Comparison of ENCODE assay signal across 8 cellular contexts in the genomic region with DNA sequence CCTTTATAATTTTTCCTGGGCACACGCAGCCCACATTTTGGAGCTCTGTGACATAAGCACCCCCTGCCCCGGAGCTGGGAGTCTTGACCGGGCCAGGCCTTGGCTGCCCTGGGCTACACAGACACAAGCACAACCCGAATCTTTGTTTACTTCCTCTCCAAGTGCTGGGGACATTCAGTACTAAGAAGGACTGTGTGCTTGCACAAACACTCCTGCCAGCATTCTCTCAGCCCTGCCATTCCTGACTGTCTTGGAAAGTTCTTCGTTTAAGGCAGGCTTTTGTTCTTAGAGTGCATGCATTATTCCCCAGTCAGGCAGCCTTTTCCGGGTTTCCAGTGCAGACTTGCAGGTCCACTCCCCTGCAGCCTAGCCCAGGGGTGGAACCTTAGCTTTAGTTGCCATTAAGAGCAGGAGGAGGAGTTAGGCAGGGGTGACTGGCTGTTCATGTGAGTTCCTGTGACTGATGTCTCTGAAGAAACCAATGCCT. TPM values are rescaled to one million over a fixed set of nuclear protein-coding genes. Genes with fewer than 3 reads are reported as not detected.
A peak's percentile ranks its signal among the peaks of the same experiment; 100 is the strongest.
DNase-seq lines count a peak whose midpoint lies in the region; ATAC-seq and TF ChIP-seq lines count a peak whose summit lies in the region.

No MANE protein-coding gene starts in this region.

- H3K27ac Mint-ChIP-seq in progenitor cell of endocrine pancreas, result peak overlapping the region; percentile 96

- ATAC-seq in HG02623 (IDR thresholded peaks at IDR 0.05; ENCODE audit: unreplicated experiment) (no peak), HG03280 (IDR thresholded peaks at IDR 0.05; ENCODE audit: unreplicated experiment) (no peak)

- DNase-seq in Caki2 (ENCODE audit: low read depth) (peak; percentile 81), MG63 (peak; percentile 40), ascending aorta (ENCODE audit: low spot score in 2 of 2) (peak; percentile 63 to 93), hippocampal formation (lab: John Stamatoyannopoulos, UW) (peak; percentile 59 to 79), progenitor cell of endocrine pancreas (ENCODE audit: low spot score, unreplicated experiment) (peak; percentile 21), activated gamma-delta T cell (lab: John Stamatoyannopoulos, UW) (no peak)

- H3K4me1 ChIP-seq in ascending aorta, result peaks cover 59 to 92% of the 10 kb centered on the region in 2 donors

- H3K4me3 Mint-ChIP-seq in progenitor cell of endocrine pancreas (ENCODE audit: low read depth), result peak overlapping the region; percentile 7

- intact Hi-C loops in ascending aorta (cut with DNase I), result loop anchor here (2.0 kb wide), 2 partner anchors 24 to 62 kb away; no protein-coding TSS in a partner anchor

- no peaks in the 10 kb centered on the region for H3K27me3 Mint-ChIP-seq in progenitor cell of endocrine pancreas

- no peaks in the 10 kb centered on the region for H3K9me3 ChIP-seq in MG63
- no peaks in the 10 kb centered on the region for H3K9me3 ChIP-seq in ascending aorta

- in situ Hi-C loops in Caki2 (cut with HindIII; ENCODE audit: low pct_unique_long_range_greater_than_20kb, low sequenced_read_pairs), result no loop called here

- H3K4me3 ChIP-seq in MG63 (no peak overlapping the region), ascending aorta (peak overlapping the region; percentile 32 to 33)

- peak overlapping the region; percentile 87 to 91 for H3K27ac ChIP-seq in ascending aorta

- H3K27me3 ChIP-seq in MG63 (no peaks in the 10 kb centered on the region), ascending aorta (no peaks in the 10 kb centered on the region)

- peaks cover 37% of the 10 kb centered on the region for H3K4me1 Mint-ChIP-seq in progenitor cell of endocrine pancreas (ENCODE audit: low read depth)

- no peak for TF ChIP-seq CTCF in ascending aorta (IDR thresholded peaks at IDR 0.05)
- TF ChIP-seq CTCF in progenitor cell of endocrine pancreas (IDR thresholded peaks at IDR 0.05; ENCODE audit: unreplicated experiment), result no peak

- H3K9me3 Mint-ChIP-seq in progenitor cell of endocrine pancreas (ENCODE audit: low read depth), result no peaks in the 10 kb centered on the region

- peaks cover 4% of the 10 kb centered on the region for H3K36me3 ChIP-seq in MG63
- H3K36me3 ChIP-seq in ascending aorta, result peaks cover 0 to 3% of the 10 kb centered on the region in 2 donors

- peaks cover 4% of the 10 kb centered on the region for H3K36me3 Mint-ChIP-seq in progenitor cell of endocrine pancreas (ENCODE audit: insufficient read depth)

RNA-seq across cellular contexts. Expression of gene FOXO3, which starts 28.6 kb away (rescaled TPM):
- 8.8 and 10.0 TPM in 2 replicates for total RNA-seq in Caki2 (2014; rRNA removed; shearing (Covaris generic); ENCODE audit: low replicate concordance)
- total RNA-seq in MG63 (2014; rRNA removed; shearing (Covaris generic); ENCODE audit: low replicate concordance), result 14.9 TPM in 2 replicates
- total RNA-seq in ascending aorta (91.5 TPM), progenitor cell of endocrine pancreas (45.2 and 47.6 TPM in 2 replicates)
